25 cellular contexts compared by ENCODE assay signal in genomic region chr21:32172106-32172505, GRCh38.
"Had no signal": no experiment of that assay in that cellular context is flagged by ENCODE, and none has a peak within 500 bp of the region (broad histone marks: within the 10 kb centered on the region; RNA-seq: fewer than 3 reads in every experiment).

No MANE protein-coding gene starts in this region.

- H3K4me3 Mint-ChIP-seq: dendritic cell treated with granulocyte-macrophage colony-stimulating factor and Interleukin-4, amounts not matched to agents 40 ng/mL and 50 ng/mL, for 4 days; effector memory CD8-positive, alpha-beta T cell; endodermal cell had no signal

- H3K27ac ChIP-seq: colonic mucosa, coronary artery, dorsolateral prefrontal cortex, epithelial cell of prostate, esophagus muscularis mucosa, esophagus squamous epithelium, foreskin keratinocyte, gastrocnemius medialis, gastroesophageal sphincter, heart left ventricle, heart right ventricle had no signal

- H3K36me3 ChIP-seq: colonic mucosa, esophagus muscularis mucosa, esophagus squamous epithelium, gastrocnemius medialis, gastroesophageal sphincter, heart left ventricle, heart right ventricle had no signal

- H3K4me1 ChIP-seq: colonic mucosa, esophagus squamous epithelium, foreskin keratinocyte, gastrocnemius medialis, gastroesophageal sphincter, heart left ventricle, heart right ventricle had no signal

- H3K27me3 ChIP-seq: colonic mucosa, dorsolateral prefrontal cortex, esophagus muscularis mucosa, esophagus squamous epithelium, foreskin keratinocyte, gastrocnemius medialis, gastroesophageal sphincter, heart right ventricle had no signal

- H3K27ac Mint-ChIP-seq: dendritic cell treated with granulocyte-macrophage colony-stimulating factor and Interleukin-4, amounts not matched to agents 40 ng/mL and 50 ng/mL, for 4 days; effector memory CD8-positive, alpha-beta T cell; endodermal cell had no signal

- H3K9me3 Mint-ChIP-seq: dendritic cell treated with granulocyte-macrophage colony-stimulating factor and Interleukin-4, amounts not matched to agents 40 ng/mL and 50 ng/mL, for 4 days; effector memory CD8-positive, alpha-beta T cell; endodermal cell had no signal

- H3K27me3 Mint-ChIP-seq: dendritic cell treated with granulocyte-macrophage colony-stimulating factor and Interleukin-4, amounts not matched to agents 40 ng/mL and 50 ng/mL, for 4 days had no signal

- H3K4me3 ChIP-seq: colonic mucosa, coronary artery, dorsolateral prefrontal cortex, esophagus muscularis mucosa, esophagus squamous epithelium, gastrocnemius medialis, gastroesophageal sphincter, heart left ventricle, heart right ventricle had no signal

- DNase-seq: cerebellar nuclear complex; colonic mucosa; cortex of kidney; dermis blood vessel endothelial cell; dorsolateral prefrontal cortex; effector CD4-positive, alpha-beta T cell; effector CD8-positive, alpha-beta T cell; effector memory CD4-positive, alpha-beta T cell; effector memory CD8-positive, alpha-beta T cell; endodermal cell; erythroblast; esophagus squamous epithelium; foreskin fibroblast; foreskin keratinocyte; foreskin melanocyte; gastrocnemius medialis; head of caudate nucleus; heart left ventricle; heart right ventricle had no signal

- H3K4me1 Mint-ChIP-seq: endodermal cell had no signal

- ATAC-seq: effector memory CD8-positive, alpha-beta T cell; esophagus mucosa; foreskin keratinocyte; gastrocnemius medialis; gastroesophageal sphincter; heart left ventricle; heart right ventricle had no signal

- H3K9me3 ChIP-seq: colonic mucosa, esophagus muscularis mucosa, esophagus squamous epithelium, gastrocnemius medialis, gastroesophageal sphincter had no signal
